7 cellular contexts compared by ENCODE assay signal in genomic region chr2:218068721-218069334, GRCh38. TPM values are rescaled to one million over a fixed set of nuclear protein-coding genes. Genes with fewer than 3 reads are reported as not detected.
DNase-seq lines count a peak whose midpoint lies in the region; ATAC-seq and TF ChIP-seq lines count a peak whose summit lies in the region.
"Not testable (repeated sequence)": the region's sequence is repeated elsewhere in the genome, so short reads cannot be mapped to it uniquely, and the experiment has no call there.

TSS of gene RUFY4 (plus strand) at chr2:218069253. CDS start at chr2:218070606, 1,353 bp downstream.

- not testable (repeated sequence) for H3K4me1 ChIP-seq in ascending aorta

- peak within 1 kb of the TSS; percentile 51 to 63 for H3K4me3 ChIP-seq in ascending aorta

- DNase-seq in NCI-H187 treated with DMSO at 0.1 percent for 48 hours (lab: John Stamatoyannopoulos, UW): peak; percentile 31
- DNase-seq in T-helper 2 cell: peak in 4 of 5 experiments; percentile 36 to 76 (median 46)
- DNase-seq in ascending aorta (ENCODE audit: low spot score in 2 of 2): peak in 1 of 2 donors; percentile 83
- peak; percentile 55 for DNase-seq in hepatic stellate cell (ENCODE audit: low spot score)
- DNase-seq in renal cortical epithelial cell (ENCODE audit: low read depth): peak; percentile 49

- TF ChIP-seq POLR2A in GM18505 (IDR thresholded peaks at IDR 0.05; ENCODE audit: borderline replicate concordance, extremely low read depth, insufficient read depth, insufficient read length): not testable (repeated sequence)

- peak; percentile 62 for ATAC-seq in GM18505 (IDR thresholded peaks at IDR 0.05; ENCODE audit: unreplicated experiment)
- ATAC-seq in HG02943 (IDR thresholded peaks at IDR 0.05; ENCODE audit: low read depth, unreplicated experiment): peak; percentile 87

- H3K9me3 ChIP-seq in ascending aorta: not testable (repeated sequence)

- peak; percentile 81 to 91 (median 84) for TF ChIP-seq CTCF in ascending aorta (IDR thresholded peaks at IDR 0.05)

- not testable (repeated sequence) for H3K27me3 ChIP-seq in ascending aorta

- intact Hi-C loops in ascending aorta (cut with DNase I): loop anchor here (1.0 kb wide), 1 partner anchor 284 kb away; no protein-coding TSS in a partner anchor

- H3K36me3 ChIP-seq in ascending aorta: not testable (repeated sequence)

- not testable (repeated sequence) for H3K27ac ChIP-seq in ascending aorta

RNA-seq across cellular contexts. Expression of gene RUFY4, which starts in this region (rescaled TPM):
- total RNA-seq in ascending aorta (not detected), renal cortical epithelial cell (not detected in 2 replicates)

Comparison
In these comparisons a context has a peak if more than half of its experiments do, and no peak if none do; other contexts are left out.
1. Peak in DNase-seq in renal cortical epithelial cell; RNA of the gene not detected or under 1 TPM.